ENCODE assay signal across 16 cellular contexts in genomic region chr11:115760921-115761320, GRCh38.
DNase-seq lines count a peak whose midpoint lies in the region; ATAC-seq, FAIRE-seq and TF ChIP-seq lines count a peak whose summit lies in the region.
"Had no signal": no experiment of that assay in that cellular context is flagged by ENCODE, and none has a peak within 500 bp of the region (broad histone marks: within the 10 kb centered on the region; RNA-seq: fewer than 3 reads in every experiment).

No MANE protein-coding gene starts in this region.

- dilution Hi-C loops in IMR-90 (cut with HindIII; ENCODE audit: low sequenced_read_pairs, unreplicated experiment) (no loop called here), keratinocyte (cut with MboI; ENCODE audit: extremely low pct_ligation_motif_present, low sequenced_read_pairs) (no loop called here)

- H3K23ac ChIP-seq in IMR-90 (ENCODE audit: low read depth, low read length): no peak overlapping the region

- no peak overlapping the region for H4K5ac ChIP-seq in IMR-90 (ENCODE audit: low read depth, low read length)

- no peak overlapping the region; the same call in 2 of the 3 replicates for H2BK15ac ChIP-seq in IMR-90 (ENCODE audit: low read depth, low read length)

- no peak overlapping the region for H3K18ac ChIP-seq in IMR-90 (ENCODE audit: low read depth, low read length)

- H3K36me3 Mint-ChIP-seq in brain: no peaks in the 10 kb centered on the region
- H3K36me3 Mint-ChIP-seq: stimulated activated effector memory CD8-positive, alpha-beta T cell treated with anti-CD3 and anti-CD28 coated beads, Interleukin-12 subunit alpha, Interleukin-12 subunit beta, amount 100 ng/mL, for 72 hours had no signal

- H4K91ac ChIP-seq in IMR-90 (ENCODE audit: insufficient read depth, low read depth, low read length): no peak overlapping the region

- TF ChIP-seq CTCF in IMR-90 (conservative IDR thresholded peaks at IDR 0.05; ENCODE audit: low read depth, low read length): no peak
- TF ChIP-seq CTCF in brain (conservative IDR thresholded peaks at IDR 0.05): no peak
- no peak for TF ChIP-seq CTCF in keratinocyte (optimal IDR thresholded peaks at IDR 0.05 in 1 of 3, IDR thresholded peaks at IDR 0.05 in 1 of 3, conservative IDR thresholded peaks at IDR 0.05 in 1 of 3; ENCODE audit: extremely low read depth in 1 of 3, insufficient read depth in 2 of 3, low read length in 3 of 3)
- TF ChIP-seq CTCF in psoas muscle (IDR thresholded peaks at IDR 0.05): no peak

- no peaks in the 10 kb centered on the region for H3K79me2 ChIP-seq in keratinocyte (ENCODE audit: control insufficient read depth, insufficient read depth, low read length)

- H3K79me1 ChIP-seq in IMR-90 (ENCODE audit: low read depth in 1 of 2, low read length in 2 of 2): no peaks in the 10 kb centered on the region

- in situ Hi-C loops in IMR-90 (cut with MboI; ENCODE audit: low sequenced_read_pairs): no loop called here

- peak overlapping the region in 1 of 2 experiments; percentile 56; a peak in 3 of 4 replicates for H4K8ac ChIP-seq in IMR-90 (ENCODE audit: low read depth in 2 of 2, low read length in 2 of 2)

- peak overlapping the region; percentile 55; the same call in 1 of the 2 replicates for H3K14ac ChIP-seq in IMR-90 (replicated peaks; ENCODE audit: low read depth, low read length)

- intact Hi-C loops in IMR-90 (cut with micrococcal nuclease): loop anchor here (2.0 kb wide), 2 partner anchors 256 to 318 kb away; partner anchors contain the start of gene CADM1
- intact Hi-C loops in psoas muscle (cut with DNase I): loop anchor here in 1 of 2 donors (10.0 kb wide), 1 partner anchor 56 kb away; no protein-coding TSS in a partner anchor

- H3K4me3 ChIP-seq in IMR-90 (ENCODE audit: insufficient read depth, low read depth, low read length): no peak overlapping the region
- H3K4me3 ChIP-seq in keratinocyte (ENCODE audit: control insufficient read depth in 2 of 3, extremely low read depth in 1 of 3, insufficient read depth in 2 of 3, low read depth in 1 of 3, low read length in 3 of 3): no peak overlapping the region
- H3K4me3 ChIP-seq in psoas muscle: no peak overlapping the region

- peaks cover 12% of the 10 kb centered on the region for H3K27me3 Mint-ChIP-seq in brain

- H2AFZ ChIP-seq in IMR-90 (replicated peaks; ENCODE audit: low read length, poor library complexity) (peak overlapping the region; percentile 95), keratinocyte (ENCODE audit: control insufficient read depth, low read length) (no peak overlapping the region)

- peaks cover 8% of the 10 kb centered on the region for H3K4me1 ChIP-seq in IMR-90 (ENCODE audit: control insufficient read depth, insufficient read depth, low read length)
- peaks cover 19% of the 10 kb centered on the region for H3K4me1 ChIP-seq in keratinocyte (ENCODE audit: control insufficient read depth, extremely low read depth, insufficient read depth, low read length)
- H3K4me1 ChIP-seq in psoas muscle: peaks cover 3% of the 10 kb centered on the region

- H3K4me3 Mint-ChIP-seq in brain: peak overlapping the region in 3 of 5 experiments; percentile 22 to 70 (median 50)
- H3K4me3 Mint-ChIP-seq: activated T-cell treated with anti-CD3 and anti-CD28 coated beads, Interleukin-2, amount 50 U/mL, for 24 hours; CD4-positive, alpha-beta T cell had no signal

- H3K56ac ChIP-seq in IMR-90 (ENCODE audit: extremely low read depth, insufficient read depth, low read length): no peak overlapping the region

- DNase-seq in IMR-90 (no peak), keratinocyte (ENCODE audit: low read depth, low spot score) (no peak), retina (peak; percentile 75), ureter (ENCODE audit: low spot score) (no peak), psoas muscle (no peak)
- DNase-seq in activated CD8-positive, alpha-beta memory T cell treated with anti-CD3 and anti-CD28 coated beads, Interleukin-2, amount 50 U/mL, for 4 hours: no peak
- DNase-seq: activated naive CD4-positive, alpha-beta T cell treated with Interleukin-2 at 50 U/mL for 16 hours; activated T-cell treated with anti-CD3 and anti-CD28 coated beads, Interleukin-2, amount 50 U/mL, for 24 hours; CD4-positive, alpha-beta T cell; DMS153; NCI-H146; stimulated activated CD4-positive, alpha-beta T cell treated with anti-CD3 and anti-CD28 coated beads, Interleukin-2, amount 100 ng/mL, for 24 hours had no signal

- H3K4me2 ChIP-seq in IMR-90 (ENCODE audit: low read depth, low read length): no peak overlapping the region; the same call in 1 of the 2 replicates
- peak overlapping the region; percentile 74 for H3K4me2 ChIP-seq in keratinocyte (ENCODE audit: control insufficient read depth, extremely low read depth, insufficient read depth, low read depth, low read length)

- peak overlapping the region in 1 of 5 experiments; percentile 18 for H3K27ac Mint-ChIP-seq in brain
- H3K27ac Mint-ChIP-seq: activated T-cell treated with anti-CD3 and anti-CD28 coated beads, Interleukin-2, amount 50 U/mL, for 24 hours; CD4-positive, alpha-beta T cell; stimulated activated effector memory CD8-positive, alpha-beta T cell treated with anti-CD3 and anti-CD28 coated beads, Interleukin-12 subunit alpha, Interleukin-12 subunit beta, amount 100 ng/mL, for 72 hours had no signal

- H3K27me3 ChIP-seq in IMR-90 (ENCODE audit: control insufficient read depth, insufficient read depth, low read length): no peaks in the 10 kb centered on the region
- peaks cover 4% of the 10 kb centered on the region for H3K27me3 ChIP-seq in keratinocyte (ENCODE audit: control insufficient read depth, extremely low read depth, insufficient read depth, low read length)
- peaks cover 0 to 17% (median 4%) of the 10 kb centered on the region in 3 donors for H3K27me3 ChIP-seq in psoas muscle (ENCODE audit: insufficient read depth in 3 of 3, low read length in 2 of 3)
- H3K27me3 ChIP-seq: MG63 had no signal

- WGBS in IMR-90 (ENCODE audit: extremely low coverage in 2 of 2, insufficient read length in 1 of 2), 2 experiments: 86% methylated on average over 1 of the region's 5 CpGs; no CpG with 5 or more reads in 1 of the 2 experiments
- WGBS in psoas muscle, 3 donors: 74 to 91% (median 85%) methylated on average over 5 of the region's 5 CpGs

- BruUV-seq in IMR-90 (replicated peaks; lab: Mats Ljungman, UMichigan): no TSS peak

- H3K27ac ChIP-seq in IMR-90 (ENCODE audit: insufficient read depth, low read length) (no peak overlapping the region), keratinocyte (ENCODE audit: control insufficient read depth, insufficient read depth, low read length) (no peak overlapping the region), psoas muscle (no peak overlapping the region)

- peak overlapping the region; percentile 3; the same call in 1 of the 2 replicates for H2BK120ac ChIP-seq in IMR-90 (ENCODE audit: low read depth, low read length)

- peak overlapping the region; percentile 31 for H2AK9ac ChIP-seq in IMR-90 (replicated peaks; ENCODE audit: low read depth, low read length, poor library complexity)

- FAIRE-seq in keratinocyte (lab: Jason Lieb, UNC): no peak
- FAIRE-seq: islet of Langerhans had no signal

- no peak for TF ChIP-seq RAD21 in IMR-90 (IDR thresholded peaks at IDR 0.05; ENCODE audit: low read length)

- ATAC-seq in IMR-90 (ENCODE audit: low read depth) (no peak), psoas muscle (no peak)
- ATAC-seq: stimulated activated effector memory CD8-positive, alpha-beta T cell treated with anti-CD3 and anti-CD28 coated beads, Interleukin-12 subunit alpha, Interleukin-12 subunit beta, amount 100 ng/mL, for 72 hours had no signal

- H3K36me3 ChIP-seq in IMR-90 (ENCODE audit: control insufficient read depth, insufficient read depth, low read length) (no peaks in the 10 kb centered on the region), keratinocyte (ENCODE audit: control insufficient read depth in 2 of 2, extremely low read depth in 1 of 2, insufficient read depth in 2 of 2, low read length in 2 of 2) (no peaks in the 10 kb centered on the region), psoas muscle (ENCODE audit: insufficient read depth in 1 of 2, low read depth in 1 of 2) (no peaks in the 10 kb centered on the region)
- H3K36me3 ChIP-seq: MG63 had no signal

- H2AK5ac ChIP-seq in IMR-90 (ENCODE audit: low read depth, low read length): peak overlapping the region; percentile 2; the same call in 1 of the 2 replicates

- peak overlapping the region; percentile 82 for H3K4ac ChIP-seq in IMR-90 (ENCODE audit: low read depth, low read length)

- H3K9me3 ChIP-seq in IMR-90 (ENCODE audit: control insufficient read depth, insufficient read depth, low read length) (no peaks in the 10 kb centered on the region), keratinocyte (ENCODE audit: control insufficient read depth, low read depth, low read length) (no peaks in the 10 kb centered on the region), psoas muscle (no peaks in the 10 kb centered on the region)
- H3K9me3 ChIP-seq: MG63 had no signal

- POLR2A ChIA-PET in IMR-90 (lab: Charles Lee; ENCODE audit: unreplicated experiment): no interaction called here

- no peak for TF ChIP-seq POLR2A in IMR-90 (IDR thresholded peaks at IDR 0.05; ENCODE audit: low read depth, low read length)

- no peaks in the 10 kb centered on the region for H4K20me1 ChIP-seq in IMR-90 (ENCODE audit: insufficient read depth, low read length)
- no peaks in the 10 kb centered on the region for H4K20me1 ChIP-seq in keratinocyte (ENCODE audit: control insufficient read depth, extremely low read depth, insufficient read depth, low read length)

- no peaks in the 10 kb centered on the region for H3K9me3 Mint-ChIP-seq in brain
- H3K9me3 Mint-ChIP-seq: activated T-cell treated with anti-CD3 and anti-CD28 coated beads, Interleukin-2, amount 50 U/mL, for 24 hours; CD4-positive, alpha-beta T cell; stimulated activated effector memory CD8-positive, alpha-beta T cell treated with anti-CD3 and anti-CD28 coated beads, Interleukin-12 subunit alpha, Interleukin-12 subunit beta, amount 100 ng/mL, for 72 hours had no signal

- H3K9me1 ChIP-seq in IMR-90 (ENCODE audit: insufficient read depth, low read length) (peaks cover 10% of the 10 kb centered on the region), keratinocyte (ENCODE audit: control insufficient read depth, extremely low read depth, insufficient read depth, low read length) (no peaks in the 10 kb centered on the region)

- H3K9ac ChIP-seq in IMR-90 (ENCODE audit: low read depth, low read length) (no peak overlapping the region), keratinocyte (ENCODE audit: control insufficient read depth, extremely low read depth, insufficient read depth, low read length) (no peak overlapping the region)

- no peak overlapping the region for H2BK20ac ChIP-seq in IMR-90 (ENCODE audit: low read depth, low read length)

- H3K4me1 Mint-ChIP-seq in brain: peaks cover 26% of the 10 kb centered on the region
- H3K4me1 Mint-ChIP-seq: stimulated activated effector memory CD8-positive, alpha-beta T cell treated with anti-CD3 and anti-CD28 coated beads, Interleukin-12 subunit alpha, Interleukin-12 subunit beta, amount 100 ng/mL, for 72 hours had no signal

- H2BK5ac ChIP-seq in IMR-90 (ENCODE audit: low read depth, low read length, poor library complexity, severe bottlenecking): no peak overlapping the region

- CTCF ChIA-PET in IMR-90 (lab: Yijun Ruan, JAX): interaction anchor here (1.2 to 1.3 kb wide), 2 partner anchors 18 to 138 kb away, joined by 3 read pairs; no protein-coding TSS in a partner anchor
